Comparison of ENCODE assay signal across 19 cellular contexts in the genomic region with DNA sequence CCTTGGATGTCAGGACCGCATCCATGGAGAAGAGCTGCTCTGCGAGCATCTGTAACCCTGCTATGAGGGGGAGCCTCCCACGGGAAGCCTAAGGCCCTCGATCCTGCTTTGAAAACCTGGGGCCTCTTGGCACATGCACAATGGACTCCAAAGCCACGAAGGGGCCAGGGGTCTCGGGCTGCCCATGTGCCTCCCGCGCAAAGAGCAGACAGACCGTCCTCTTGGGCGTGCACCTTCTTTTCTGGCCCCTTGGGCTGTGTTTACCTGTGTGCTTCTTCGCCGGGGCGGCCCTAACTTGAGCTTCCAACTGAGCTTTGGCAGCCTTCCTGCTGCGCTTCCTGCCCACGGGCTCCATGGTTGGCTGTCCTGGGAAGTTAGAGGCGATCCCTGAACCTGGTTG. TPM values are rescaled to one million over a fixed set of nuclear protein-coding genes. Genes with fewer than 3 reads are reported as not detected.
"Had no signal": no experiment of that assay in that cellular context is flagged by ENCODE, and none has a peak within 500 bp of the region (broad histone marks: within the 10 kb centered on the region; RNA-seq: fewer than 3 reads in every experiment).

No MANE protein-coding gene starts in this region.

RNA-seq across cellular contexts. Expression of gene FAM9A, which starts 2.5 kb away (rescaled TPM):
- total RNA-seq: activated naive CD4-positive, alpha-beta T cell treated with anti-CD3 and anti-CD28 coated beads for 36 hours; activated naive CD4-positive, alpha-beta T cell treated with anti-CD3 and anti-CD28 coated beads, Interleukin-2, amount 50 U/mL, for 72 hours; activated naive CD8-positive, alpha-beta T cell treated with anti-CD3 and anti-CD28 coated beads for 36 hours; activated naive CD8-positive, alpha-beta T cell treated with anti-CD3 and anti-CD28 coated beads, Interleukin-2, amount 10 ng/mL, durations not matched to agents 7 days and 5 days; activated T-cell treated with anti-CD3 and anti-CD28 coated beads, Interleukin-2, amount 50 U/mL, for 4 hours; activated T-cell treated with anti-CD3 and anti-CD28 coated beads, Interleukin-2, amount 50 U/mL, for 72 hours; activated T-helper 1 cell treated with anti-CD3 and anti-CD28 coated beads, Interleukin-12 subunit alpha, Interleukin-12 subunit beta, Interleukin-2, Interleukin-4 antibody, amounts not matched to agents 30 ng/mL and 10 ng/mL and 1 ng/mL, durations not matched to agents 14 hours and 24 hours and 36 hours; activated T-helper 17 cell treated with anti-CD3 and anti-CD28 coated beads, Interleukin-2, amount 50 U/mL, for 72 hours; activated T-helper 2 cell treated with anti-CD3 and anti-CD28 coated beads, Interferon-gamma antibody, Interleukin-2, Interleukin-4, amounts not matched to agents 10 μg/mL and 5 μg/mL and 100 μg/mL, durations not matched to agents 14 hours and 24 hours and 36 hours; adrenal gland; ascending aorta; body of pancreas; breast epithelium; bronchial epithelial cell; cardiac muscle cell; cardiac septum; cerebellum; chondrocyte had no signal
- polyA plus RNA-seq: adipose tissue, adrenal gland, cardiac muscle cell had no signal
